ENCODE assay signal across 21 cellular contexts in genomic region chr10:3964516-3964915, GRCh38.
"Had no signal": no experiment of that assay in that cellular context is flagged by ENCODE, and none has a peak within 500 bp of the region (broad histone marks: within the 10 kb centered on the region; RNA-seq: fewer than 3 reads in every experiment).

No MANE protein-coding gene starts in this region.

- H3K4me3 Mint-ChIP-seq: immature natural killer cell; naive thymus-derived CD4-positive, alpha-beta T cell; nephron progenitor cell; stimulated activated naive CD8-positive, alpha-beta T cell treated with anti-CD3 and anti-CD28 coated beads, Interleukin-15, amount 100 ng/mL, for 72 hours; type B pancreatic cell had no signal

- H3K36me3 Mint-ChIP-seq: type B pancreatic cell had no signal

- FAIRE-seq: keratinocyte, urothelium cell line had no signal

- ATAC-seq: gastroesophageal sphincter; left ventricle myocardium superior; naive thymus-derived CD4-positive, alpha-beta T cell; sciatic nerve; stimulated activated naive CD8-positive, alpha-beta T cell treated with anti-CD3 and anti-CD28 coated beads, Interleukin-15, amount 100 ng/mL, for 72 hours had no signal

- H3K27ac Mint-ChIP-seq: immature natural killer cell; nephron progenitor cell; stimulated activated naive CD8-positive, alpha-beta T cell treated with anti-CD3 and anti-CD28 coated beads, Interleukin-15, amount 100 ng/mL, for 72 hours; type B pancreatic cell had no signal

- H3K27me3 ChIP-seq: dorsolateral prefrontal cortex, esophagus muscularis mucosa, gastroesophageal sphincter had no signal

- DNase-seq: central memory CD4-positive, alpha-beta T cell; cortex of kidney; dorsolateral prefrontal cortex; effector memory CD4-positive, alpha-beta T cell; foreskin fibroblast; glutamatergic neuron; immature natural killer cell; left ventricle myocardium superior; mesenchymal stem cell; midbrain; naive thymus-derived CD4-positive, alpha-beta T cell; nephron progenitor cell; stimulated activated naive CD8-positive, alpha-beta T cell treated with anti-CD3 and anti-CD28 coated beads, Interleukin-15, amount 100 ng/mL, for 72 hours had no signal

- H3K9me3 ChIP-seq: esophagus muscularis mucosa, gastroesophageal sphincter, thoracic aorta had no signal

- H3K4me3 ChIP-seq: dorsolateral prefrontal cortex, esophagus muscularis mucosa, gastroesophageal sphincter, lung, thoracic aorta had no signal

- H3K36me3 ChIP-seq: esophagus muscularis mucosa, gastroesophageal sphincter, thoracic aorta had no signal

- H3K27me3 Mint-ChIP-seq: naive thymus-derived CD4-positive, alpha-beta T cell; stimulated activated naive CD8-positive, alpha-beta T cell treated with anti-CD3 and anti-CD28 coated beads, Interleukin-15, amount 100 ng/mL, for 72 hours; type B pancreatic cell had no signal

- H3K4me1 ChIP-seq: esophagus muscularis mucosa, gastroesophageal sphincter had no signal

- H3K27ac ChIP-seq: dorsolateral prefrontal cortex, esophagus muscularis mucosa, gastroesophageal sphincter, thoracic aorta had no signal
